In the genomic region with DNA sequence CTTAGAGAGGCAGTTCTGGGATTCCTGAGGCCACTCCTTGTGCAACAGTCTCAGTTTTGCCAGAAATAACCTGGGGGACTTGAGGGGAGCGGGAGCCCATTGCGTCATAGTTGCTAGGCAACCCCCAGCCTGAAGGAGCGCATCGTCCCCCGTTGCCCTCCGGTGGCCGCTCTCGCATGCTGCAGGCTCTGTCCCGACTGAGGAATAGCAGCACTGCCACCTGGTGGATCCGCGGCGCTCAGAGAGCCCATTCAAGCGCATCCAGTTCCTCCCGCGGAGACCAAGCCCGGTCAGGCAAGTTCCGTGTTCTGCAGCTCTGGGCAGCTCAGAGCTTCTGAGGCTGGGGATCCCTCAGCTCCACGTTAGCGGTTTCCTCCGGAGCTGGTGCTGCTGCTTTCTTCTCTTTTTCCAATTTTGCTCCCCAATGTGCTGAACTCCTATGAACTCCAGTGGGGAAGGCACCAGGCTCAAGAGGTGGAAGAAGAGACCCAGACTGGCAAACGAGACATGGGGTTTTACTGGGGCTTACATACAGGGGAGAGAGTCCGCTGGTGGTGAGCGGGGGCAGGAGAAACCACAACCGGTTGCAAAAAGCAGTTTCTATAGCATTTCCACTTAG, we compare ENCODE assay signal across 8 cellular contexts. TPM values are rescaled to one million over a fixed set of nuclear protein-coding genes. Genes with fewer than 3 reads are reported as not detected.
DNase-seq lines count a peak whose midpoint lies in the region; ATAC-seq lines count a peak whose summit lies in the region.

No MANE protein-coding gene starts in this region.

- H3K9me3 ChIP-seq in adipocyte (ENCODE audit: control insufficient read depth, low read length): no peaks in the 10 kb centered on the region

- H3K4me3 ChIP-seq in adipocyte (ENCODE audit: low read length): no peak overlapping the region

- no peaks in the 10 kb centered on the region for H3K36me3 ChIP-seq in adipocyte (ENCODE audit: control insufficient read depth, insufficient read depth, low read length, severe bottlenecking)

- peaks cover 37% of the 10 kb centered on the region for H3K4me1 ChIP-seq in adipocyte (ENCODE audit: control insufficient read depth, insufficient read depth, low read length)

- DNase-seq in 8988T: peak; percentile 93
- peak; percentile 93 for DNase-seq in NCI-H1694 (lab: John Stamatoyannopoulos, UW)
- DNase-seq in SW480 (ENCODE audit: low spot score): peak; percentile 89
- DNase-seq in adipocyte (ENCODE audit: low read depth): peak; percentile 99
- DNase-seq in left cardiac atrium: peak; percentile 98
- DNase-seq in retina: peak; percentile 92

- peak; percentile 97 for ATAC-seq in GM18508 (IDR thresholded peaks at IDR 0.05; ENCODE audit: insufficient read depth, unreplicated experiment)
- ATAC-seq in HG02938 (IDR thresholded peaks at IDR 0.05; ENCODE audit: unreplicated experiment): peak; percentile 98
- ATAC-seq in left cardiac atrium: peak; percentile 53 to 58

- H3K9ac ChIP-seq in adipocyte (ENCODE audit: low read length): peak overlapping the region; percentile 41

- intact Hi-C loops in left cardiac atrium (cut with DNase I): loop anchor here in 1 of 2 donors (2.0 to 10.0 kb wide), 3 partner anchors 72 to 228 kb away; a partner anchor contains a TSS

- no peaks in the 10 kb centered on the region for H3K27me3 ChIP-seq in adipocyte (replicated peaks; ENCODE audit: control insufficient read depth, insufficient read depth, low read length)

RNA-seq across cellular contexts. Expression of a gene that starts 15.1 kb away (rescaled TPM):
- total RNA-seq in left cardiac atrium: 100 to 1,000 TPM; 261 to 360 TPM

RNA-seq across cellular contexts. Expression of a gene that starts 44.9 kb away (rescaled TPM):
- total RNA-seq in left cardiac atrium: 10 to 100 TPM; 12.4 to 14.1 TPM
